Comparison of ENCODE assay signal across 1 cellular context in genomic region chr17:62793919-62794665, GRCh38.
TF ChIP-seq lines count a peak whose summit lies in the region.

No MANE protein-coding gene starts in this region.

TF ChIP-seq in H1, 55 proteins besides CTCF, POLR2A, EP300 and RAD21 (continued from another document):
- TF ChIP-seq SP2 (IDR thresholded peaks at IDR 0.05; ENCODE audit: low read length) (no peak), SIX5 (IDR thresholded peaks at IDR 0.05; ENCODE audit: low read depth, low read length) (no peak), JUND (IDR thresholded peaks at IDR 0.05; ENCODE audit: low read length) (no peak), SUZ12 (IDR thresholded peaks at IDR 0.05; ENCODE audit: low read length) (no peak), POU5F1 (IDR thresholded peaks at IDR 0.05; ENCODE audit: low read depth, low read length) (no peak)
- TF ChIP-seq, protein P1, sequence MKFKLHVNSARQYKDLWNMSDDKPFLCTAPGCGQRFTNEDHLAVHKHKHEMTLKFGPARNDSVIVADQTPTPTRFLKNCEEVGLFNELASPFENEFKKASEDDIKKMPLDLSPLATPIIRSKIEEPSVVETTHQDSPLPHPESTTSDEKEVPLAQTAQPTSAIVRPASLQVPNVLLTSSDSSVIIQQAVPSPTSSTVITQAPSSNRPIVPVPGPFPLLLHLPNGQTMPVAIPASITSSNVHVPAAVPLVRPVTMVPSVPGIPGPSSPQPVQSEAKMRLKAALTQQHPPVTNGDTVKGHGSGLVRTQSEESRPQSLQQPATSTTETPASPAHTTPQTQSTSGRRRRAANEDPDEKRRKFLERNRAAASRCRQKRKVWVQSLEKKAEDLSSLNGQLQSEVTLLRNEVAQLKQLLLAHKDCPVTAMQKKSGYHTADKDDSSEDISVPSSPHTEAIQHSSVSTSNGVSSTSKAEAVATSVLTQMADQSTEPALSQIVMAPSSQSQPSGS (IDR thresholded peaks at IDR 0.05; ENCODE audit: low read length) = no peak
